1 cellular context compared by ENCODE assay signal in the genomic region with DNA sequence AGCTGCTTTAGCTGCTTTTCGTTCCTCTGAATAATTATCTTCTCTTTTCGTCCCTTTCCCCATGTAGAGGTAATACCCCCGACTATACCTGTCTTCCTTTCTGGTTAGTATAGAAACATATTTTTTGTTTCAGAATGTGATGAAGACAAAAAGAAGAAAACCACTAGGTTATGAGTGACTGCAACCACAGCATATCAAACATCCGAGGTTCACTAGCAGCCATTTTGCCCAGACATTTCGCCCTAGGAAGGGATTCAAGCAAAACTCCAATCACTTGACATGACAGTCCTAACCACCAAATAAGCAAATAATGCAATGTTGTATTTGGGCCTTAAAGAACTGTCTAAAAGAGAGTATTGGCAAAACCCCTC.
TF ChIP-seq lines count a peak whose summit lies in the region.

No MANE protein-coding gene starts in this region.

TF ChIP-seq in IMR-90, 13 proteins besides CTCF, POLR2A, EP300 and RAD21 (continued from another document):
- TF ChIP-seq, protein P1, sequence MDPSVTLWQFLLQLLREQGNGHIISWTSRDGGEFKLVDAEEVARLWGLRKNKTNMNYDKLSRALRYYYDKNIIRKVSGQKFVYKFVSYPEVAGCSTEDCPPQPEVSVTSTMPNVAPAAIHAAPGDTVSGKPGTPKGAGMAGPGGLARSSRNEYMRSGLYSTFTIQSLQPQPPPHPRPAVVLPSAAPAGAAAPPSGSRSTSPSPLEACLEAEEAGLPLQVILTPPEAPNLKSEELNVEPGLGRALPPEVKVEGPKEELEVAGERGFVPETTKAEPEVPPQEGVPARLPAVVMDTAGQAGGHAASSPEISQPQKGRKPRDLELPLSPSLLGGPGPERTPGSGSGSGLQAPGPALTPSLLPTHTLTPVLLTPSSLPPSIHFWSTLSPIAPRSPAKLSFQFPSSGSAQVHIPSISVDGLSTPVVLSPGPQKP (IDR thresholded peaks at IDR 0.05; ENCODE audit: borderline replicate concordance, low read depth, low read length) = no peak
- TF ChIP-seq USF2 (IDR thresholded peaks at IDR 0.05; ENCODE audit: low read depth, low read length) = no peak
- TF ChIP-seq MXI1 (IDR thresholded peaks at IDR 0.05; ENCODE audit: borderline replicate concordance, low read depth, low read length) = no peak
